ENCODE assay signal across 1 cellular context in the genomic region with DNA sequence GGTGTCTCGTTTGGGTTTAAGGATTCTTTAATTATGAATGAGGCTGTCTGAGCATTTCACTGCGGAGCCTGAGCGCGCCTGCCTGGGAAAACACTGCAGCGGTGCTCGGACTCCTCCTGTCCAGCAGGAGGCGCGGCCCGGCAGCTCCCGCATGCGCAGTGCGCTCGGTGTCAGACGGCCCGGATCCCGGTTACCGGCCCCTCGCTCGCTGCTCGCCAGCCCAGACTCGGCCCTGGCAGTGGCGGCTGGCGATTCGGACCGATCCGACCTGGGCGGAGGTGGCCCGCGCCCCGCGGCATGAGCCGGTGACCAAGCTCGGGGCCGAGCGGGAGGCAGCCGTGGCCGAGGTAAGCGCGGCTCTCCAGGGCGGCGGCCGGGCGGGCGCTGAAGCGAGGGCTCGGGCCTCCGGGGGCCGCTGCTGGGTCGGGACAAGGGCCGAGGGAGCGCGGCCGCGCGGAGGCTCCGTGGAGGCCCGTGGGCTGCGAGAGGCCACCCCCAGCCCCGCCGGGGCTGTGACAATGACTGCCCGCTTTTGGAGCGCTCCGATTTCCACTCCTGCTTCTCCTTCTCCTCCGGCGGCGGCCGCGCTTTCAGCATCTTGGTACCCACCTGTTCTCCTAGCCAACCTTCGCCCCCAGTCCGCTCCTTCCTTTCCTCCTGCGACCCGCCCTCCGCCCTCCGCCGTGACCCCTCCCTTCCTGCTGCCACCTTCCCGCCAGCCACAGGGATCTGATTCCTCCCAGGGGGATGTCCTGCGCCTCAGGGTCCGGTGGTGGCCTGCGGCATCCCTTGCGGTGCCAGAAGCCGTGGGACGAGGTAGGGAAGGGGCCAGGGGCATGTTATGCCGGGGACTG.
TF ChIP-seq lines count a peak whose summit lies in the region.

EXT2 (plus strand) TSS at position 173 of the 854 bp plus-strand sequence. CDS start 12,035 bp downstream, outside the sequence.

TF ChIP-seq in HepG2, 621 proteins besides CTCF, POLR2A, EP300 and RAD21 (continued from another document and continues in another):
- no peak; the same call in 1 of the 2 replicates for TF ChIP-seq AFF4 (CRISPR knock-in tag; IDR thresholded peaks at IDR 0.05)
- 0 out of 2 replicates have a peak, but pooled peaks have one; percentile 9 for TF ChIP-seq ZNF879 (CRISPR knock-in tag; IDR thresholded peaks at IDR 0.05)
- TF ChIP-seq HDAC1 (CRISPR knock-in tag; IDR thresholded peaks at IDR 0.05) = peak; percentile 81
- TF ChIP-seq ETV5 (CRISPR knock-in tag; IDR thresholded peaks at IDR 0.05; ENCODE audit: borderline replicate concordance) = no peak
- TF ChIP-seq ARID3A (IDR thresholded peaks at IDR 0.05; ENCODE audit: low read depth, low read length) = no peak
- no peak for TF ChIP-seq ZNF530 (CRISPR knock-in tag; IDR thresholded peaks at IDR 0.05; ENCODE audit: low read depth)
- no peak for TF ChIP-seq ISX (CRISPR knock-in tag; conservative IDR thresholded peaks at IDR 0.05)
- no peak; the same call in 1 of the 2 replicates for TF ChIP-seq KDM5B (CRISPR knock-in tag; IDR thresholded peaks at IDR 0.05; ENCODE audit: borderline replicate concordance)
- TF ChIP-seq SNRNP70 (IDR thresholded peaks at IDR 0.05; ENCODE audit: low read depth, low read length) = no peak
- TF ChIP-seq, protein P1, sequence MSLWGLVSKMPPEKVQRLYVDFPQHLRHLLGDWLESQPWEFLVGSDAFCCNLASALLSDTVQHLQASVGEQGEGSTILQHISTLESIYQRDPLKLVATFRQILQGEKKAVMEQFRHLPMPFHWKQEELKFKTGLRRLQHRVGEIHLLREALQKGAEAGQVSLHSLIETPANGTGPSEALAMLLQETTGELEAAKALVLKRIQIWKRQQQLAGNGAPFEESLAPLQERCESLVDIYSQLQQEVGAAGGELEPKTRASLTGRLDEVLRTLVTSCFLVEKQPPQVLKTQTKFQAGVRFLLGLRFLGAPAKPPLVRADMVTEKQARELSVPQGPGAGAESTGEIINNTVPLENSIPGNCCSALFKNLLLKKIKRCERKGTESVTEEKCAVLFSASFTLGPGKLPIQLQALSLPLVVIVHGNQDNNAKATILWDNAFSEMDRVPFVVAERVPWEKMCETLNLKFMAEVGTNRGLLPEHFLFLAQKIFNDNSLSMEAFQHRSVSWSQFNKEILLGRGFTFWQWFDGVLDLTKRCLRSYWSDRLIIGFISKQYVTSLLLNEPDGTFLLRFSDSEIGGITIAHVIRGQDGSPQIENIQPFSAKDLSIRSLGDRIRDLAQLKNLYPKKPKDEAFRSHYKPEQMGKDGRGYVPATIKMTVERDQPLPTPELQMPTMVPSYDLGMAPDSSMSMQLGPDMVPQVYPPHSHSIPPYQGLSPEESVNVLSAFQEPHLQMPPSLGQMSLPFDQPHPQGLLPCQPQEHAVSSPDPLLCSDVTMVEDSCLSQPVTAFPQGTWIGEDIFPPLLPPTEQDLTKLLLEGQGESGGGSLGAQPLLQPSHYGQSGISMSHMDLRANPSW (CRISPR knock-in tag; IDR thresholded peaks at IDR 0.05; ENCODE audit: borderline replicate concordance) = no peak
- TF ChIP-seq ZNF562 (CRISPR knock-in tag; IDR thresholded peaks at IDR 0.05; ENCODE audit: borderline replicate concordance) = no peak
- no peak for TF ChIP-seq HDAC6 (IDR thresholded peaks at IDR 0.05; ENCODE audit: low read depth, low read length)
- 0 out of 2 replicates have a peak, but pooled peaks have one; percentile 16 for TF ChIP-seq MAZ (IDR thresholded peaks at IDR 0.05; ENCODE audit: borderline replicate concordance, low read depth, low read length)
- peak; percentile 78 for TF ChIP-seq MAZ (CRISPR knock-in tag; IDR thresholded peaks at IDR 0.05; ENCODE audit: low read depth)
- no peak for TF ChIP-seq MEIS2 (CRISPR knock-in tag; IDR thresholded peaks at IDR 0.05)
- TF ChIP-seq ELF4 (CRISPR knock-in tag; IDR thresholded peaks at IDR 0.05; ENCODE audit: borderline replicate concordance) = no peak
- no peak for TF ChIP-seq KLF11 (CRISPR knock-in tag; IDR thresholded peaks at IDR 0.05)
- TF ChIP-seq ZNF629 (CRISPR knock-in tag; conservative IDR thresholded peaks at IDR 0.05) = no peak
- TF ChIP-seq CERS6 (CRISPR knock-in tag; IDR thresholded peaks at IDR 0.05) = no peak
- TF ChIP-seq MTF2 (CRISPR knock-in tag; IDR thresholded peaks at IDR 0.05; ENCODE audit: borderline replicate concordance) = no peak
- no peak for TF ChIP-seq NCOA2 (CRISPR knock-in tag; IDR thresholded peaks at IDR 0.05)
- TF ChIP-seq ZNF33A (CRISPR knock-in tag; IDR thresholded peaks at IDR 0.05; ENCODE audit: borderline replicate concordance) = no peak
- TF ChIP-seq PHF21A (CRISPR knock-in tag; IDR thresholded peaks at IDR 0.05) = 0 out of 2 replicates have a peak, but pooled peaks have one; percentile 15
- no peak for TF ChIP-seq MYNN (CRISPR knock-in tag; IDR thresholded peaks at IDR 0.05; ENCODE audit: low read depth)
- TF ChIP-seq, protein P2, sequence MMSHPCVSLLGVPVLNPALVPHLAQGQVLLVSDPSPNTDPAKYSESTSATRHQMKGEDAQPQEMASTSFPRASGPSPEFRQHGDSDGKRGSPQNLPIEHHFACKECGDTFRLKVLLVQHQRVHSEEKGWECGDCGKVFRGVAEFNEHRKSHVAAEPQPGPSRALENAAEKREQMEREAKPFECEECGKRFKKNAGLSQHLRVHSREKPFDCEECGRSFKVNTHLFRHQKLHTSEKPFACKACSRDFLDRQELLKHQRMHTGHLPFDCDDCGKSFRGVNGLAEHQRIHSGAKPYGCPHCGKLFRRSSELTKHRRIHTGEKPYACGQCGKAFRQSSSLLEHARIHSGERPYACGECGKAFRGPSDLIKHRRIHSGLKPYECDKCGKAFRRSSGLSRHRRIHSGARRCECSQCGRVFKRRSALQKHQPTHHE (CRISPR knock-in tag; IDR thresholded peaks at IDR 0.05; ENCODE audit: borderline replicate concordance) = no peak
- TF ChIP-seq ZNF570 (CRISPR knock-in tag; IDR thresholded peaks at IDR 0.05; ENCODE audit: borderline replicate concordance) = no peak
- no peak for TF ChIP-seq PRPF4 (IDR thresholded peaks at IDR 0.05; ENCODE audit: low read depth, low read length, poor library complexity, severe bottlenecking)
- no peak for TF ChIP-seq KAT8 (CRISPR knock-in tag; IDR thresholded peaks at IDR 0.05)
- TF ChIP-seq MTERF4 (CRISPR knock-in tag; IDR thresholded peaks at IDR 0.05) = no peak
- TF ChIP-seq ISL2 (CRISPR knock-in tag; IDR thresholded peaks at IDR 0.05) = no peak
- TF ChIP-seq, protein P3, sequence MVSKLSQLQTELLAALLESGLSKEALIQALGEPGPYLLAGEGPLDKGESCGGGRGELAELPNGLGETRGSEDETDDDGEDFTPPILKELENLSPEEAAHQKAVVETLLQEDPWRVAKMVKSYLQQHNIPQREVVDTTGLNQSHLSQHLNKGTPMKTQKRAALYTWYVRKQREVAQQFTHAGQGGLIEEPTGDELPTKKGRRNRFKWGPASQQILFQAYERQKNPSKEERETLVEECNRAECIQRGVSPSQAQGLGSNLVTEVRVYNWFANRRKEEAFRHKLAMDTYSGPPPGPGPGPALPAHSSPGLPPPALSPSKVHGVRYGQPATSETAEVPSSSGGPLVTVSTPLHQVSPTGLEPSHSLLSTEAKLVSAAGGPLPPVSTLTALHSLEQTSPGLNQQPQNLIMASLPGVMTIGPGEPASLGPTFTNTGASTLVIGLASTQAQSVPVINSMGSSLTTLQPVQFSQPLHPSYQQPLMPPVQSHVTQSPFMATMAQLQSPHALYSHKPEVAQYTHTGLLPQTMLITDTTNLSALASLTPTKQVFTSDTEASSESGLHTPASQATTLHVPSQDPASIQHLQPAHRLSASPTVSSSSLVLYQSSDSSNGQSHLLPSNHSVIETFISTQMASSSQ (IDR thresholded peaks at IDR 0.05; ENCODE audit: low read depth) = no peak
- TF ChIP-seq, protein P3 (CRISPR knock-in tag; IDR thresholded peaks at IDR 0.05; ENCODE audit: borderline replicate concordance) = no peak
- no peak for TF ChIP-seq ATF7 (IDR thresholded peaks at IDR 0.05)
- TF ChIP-seq ATF7 (CRISPR knock-in tag; IDR thresholded peaks at IDR 0.05) = no peak
- peak; percentile 49; the same call in 1 of the 2 replicates for TF ChIP-seq TARDBP (CRISPR knock-in tag; IDR thresholded peaks at IDR 0.05)
- TF ChIP-seq ZNF792 (CRISPR knock-in tag; IDR thresholded peaks at IDR 0.05) = 0 out of 2 replicates have a peak, but pooled peaks have one; percentile 21
- no peak for TF ChIP-seq ZNF772 (CRISPR knock-in tag; IDR thresholded peaks at IDR 0.05)
- TF ChIP-seq CENPX (CRISPR knock-in tag; IDR thresholded peaks at IDR 0.05) = no peak
- TF ChIP-seq AKAP8 (CRISPR knock-in tag; IDR thresholded peaks at IDR 0.05) = no peak
- no peak for TF ChIP-seq STAT5B (CRISPR knock-in tag; IDR thresholded peaks at IDR 0.05)
- TF ChIP-seq RELA (CRISPR knock-in tag; IDR thresholded peaks at IDR 0.05) = no peak; the same call in 1 of the 2 replicates
- peak; percentile 30 for TF ChIP-seq PATZ1 (CRISPR knock-in tag; IDR thresholded peaks at IDR 0.05)
- no peak for TF ChIP-seq NFIC (IDR thresholded peaks at IDR 0.05; ENCODE audit: low read length)
- no peak for TF ChIP-seq PTBP1 (IDR thresholded peaks at IDR 0.05; ENCODE audit: low read depth, low read length, poor library complexity, severe bottlenecking)
